18 cellular contexts compared by ENCODE assay signal in genomic region chr11:94193288-94193687, GRCh38.
A peak's percentile ranks its signal among the peaks of the same experiment; 100 is the strongest.
DNase-seq lines count a peak whose midpoint lies in the region; FAIRE-seq and TF ChIP-seq lines count a peak whose summit lies in the region.
"Had no signal": no experiment of that assay in that cellular context is flagged by ENCODE, and none has a peak within 500 bp of the region (broad histone marks: within the 10 kb centered on the region; RNA-seq: fewer than 3 reads in every experiment).

No MANE protein-coding gene starts in this region.

- H3K4me1 ChIP-seq in breast epithelium, result no peaks in the 10 kb centered on the region
- peaks cover 10% of the 10 kb centered on the region for H3K4me1 ChIP-seq in astrocyte (ENCODE audit: insufficient read depth, low read length)
- H3K4me1 ChIP-seq in ascending aorta, result no peaks in the 10 kb centered on the region
- H3K4me1 ChIP-seq in neural progenitor cell, result no peaks in the 10 kb centered on the region

- no peaks in the 10 kb centered on the region for H3F3A ChIP-seq in neural progenitor cell (ENCODE audit: low read depth)

- H3K4me2 ChIP-seq in astrocyte (ENCODE audit: low read length) (peak overlapping the region; percentile 12), neural progenitor cell (no peak overlapping the region)

- POLR2A ChIA-PET in MCF 10A (lab: Yijun Ruan, JAX), result no interaction called here

- H2AFZ ChIP-seq in astrocyte (ENCODE audit: low read depth, low read length) (no peak overlapping the region), neural progenitor cell (replicated peaks) (no peak overlapping the region)

- H3K9me3 ChIP-seq in breast epithelium, result no peaks in the 10 kb centered on the region
- no peaks in the 10 kb centered on the region for H3K9me3 ChIP-seq in astrocyte (ENCODE audit: insufficient read depth, low read depth, low read length)
- H3K9me3 ChIP-seq in ascending aorta, result no peaks in the 10 kb centered on the region
- no peaks in the 10 kb centered on the region for H3K9me3 ChIP-seq in neural progenitor cell (ENCODE audit: low read depth)
- H3K9me3 ChIP-seq: neutrophil had no signal

- intact Hi-C loops in MCF 10A (cut with micrococcal nuclease) (no loop called here), breast epithelium (cut with DNase I; ENCODE audit: low total_unique reads) (no loop called here), ascending aorta (cut with DNase I) (no loop called here)

- no peak for TF ChIP-seq CTCF in MCF 10A (IDR thresholded peaks at IDR 0.05; ENCODE audit: unreplicated experiment)
- TF ChIP-seq CTCF in breast epithelium (IDR thresholded peaks at IDR 0.05), result no peak
- no peak for TF ChIP-seq CTCF in astrocyte (IDR thresholded peaks at IDR 0.05; ENCODE audit: insufficient read depth, low read depth, low read length)
- no peak for TF ChIP-seq CTCF in fibroblast of villous mesenchyme (IDR thresholded peaks at IDR 0.05; ENCODE audit: insufficient read depth, low read depth, low read length)
- no peak for TF ChIP-seq CTCF in ascending aorta (IDR thresholded peaks at IDR 0.05)
- TF ChIP-seq CTCF in neural progenitor cell (IDR thresholded peaks at IDR 0.05), result no peak

- DNase-seq in MCF 10A (ENCODE audit: unreplicated experiment), result peak; percentile 96
- DNase-seq in breast epithelium (ENCODE audit: low spot score in 2 of 2), result no peak
- DNase-seq in astrocyte (ENCODE audit: low read depth), result peak; percentile 90
- peak; percentile 30 for DNase-seq in fibroblast of villous mesenchyme (ENCODE audit: low read depth)
- no peak for DNase-seq in ascending aorta (ENCODE audit: low spot score in 2 of 2)
- DNase-seq in T-helper 2 cell treated with Interferon-gamma antibody and Interleukin-4, amounts not matched to agents 5 μg/mL and 100 μg/mL, for 36 hours (ENCODE audit: low spot score), result no peak
- no peak for DNase-seq in neural progenitor cell (ENCODE audit: low spot score)
- no peak for DNase-seq in GM19240 (ENCODE audit: insufficient read length, low spot score)
- DNase-seq: activated CD4-positive, alpha-beta T cell treated with anti-CD3 and anti-CD28 coated beads for 36 hours; activated T-cell treated with anti-CD3 and anti-CD28 coated beads, Interleukin-2, amount 50 U/mL, for 24 hours; amygdala; effector memory CD8-positive, alpha-beta T cell; hippocampal formation; NCI-H510A; OCI-M1 had no signal

- CTCF ChIA-PET in MCF 10A (lab: Yijun Ruan, JAX), result interaction anchor here (1.3 to 3.9 kb wide), 3 partner anchors 10 to 224 kb away, joined by 5 to 40 read pairs (median 5); no protein-coding TSS in a partner anchor

- no peak for TF ChIP-seq POLR2A in breast epithelium (IDR thresholded peaks at IDR 0.05)

- H3K27me3 Mint-ChIP-seq in MCF 10A (ENCODE audit: insufficient read depth, unreplicated experiment), result no peaks in the 10 kb centered on the region
- no peaks in the 10 kb centered on the region for H3K27me3 Mint-ChIP-seq in astrocyte (ENCODE audit: low read depth, unreplicated experiment)
- no peaks in the 10 kb centered on the region for H3K27me3 Mint-ChIP-seq in T-helper 2 cell treated with Interferon-gamma antibody and Interleukin-4, amounts not matched to agents 5 μg/mL and 100 μg/mL, for 36 hours (ENCODE audit: low read depth)
- H3K27me3 Mint-ChIP-seq in neural progenitor cell (ENCODE audit: insufficient read depth, low read depth), result no peaks in the 10 kb centered on the region
- H3K27me3 Mint-ChIP-seq: activated CD4-positive, alpha-beta T cell treated with anti-CD3 and anti-CD28 coated beads for 36 hours; activated T-cell treated with anti-CD3 and anti-CD28 coated beads, Interleukin-2, amount 50 U/mL, for 24 hours; effector memory CD8-positive, alpha-beta T cell had no signal

- H3K36me3 Mint-ChIP-seq in MCF 10A (ENCODE audit: insufficient read depth, unreplicated experiment), result peaks cover 5% of the 10 kb centered on the region
- H3K36me3 Mint-ChIP-seq in astrocyte (ENCODE audit: low read depth, unreplicated experiment), result peaks cover 6% of the 10 kb centered on the region
- no peaks in the 10 kb centered on the region for H3K36me3 Mint-ChIP-seq in T-helper 2 cell treated with Interferon-gamma antibody and Interleukin-4, amounts not matched to agents 5 μg/mL and 100 μg/mL, for 36 hours (ENCODE audit: low read depth)
- no peaks in the 10 kb centered on the region for H3K36me3 Mint-ChIP-seq in neural progenitor cell

- H4K20me1 ChIP-seq in astrocyte (ENCODE audit: insufficient read depth, low read length) (no peaks in the 10 kb centered on the region), neural progenitor cell (ENCODE audit: low read depth) (no peaks in the 10 kb centered on the region)

- BruUV-seq in MCF 10A (replicated peaks; lab: Mats Ljungman, UMichigan), result no TSS peak

- peaks cover 26% of the 10 kb centered on the region for H3K4me1 Mint-ChIP-seq in MCF 10A (ENCODE audit: insufficient read depth, unreplicated experiment)
- no peaks in the 10 kb centered on the region for H3K4me1 Mint-ChIP-seq in astrocyte (ENCODE audit: low read depth, unreplicated experiment)
- no peaks in the 10 kb centered on the region for H3K4me1 Mint-ChIP-seq in T-helper 2 cell treated with Interferon-gamma antibody and Interleukin-4, amounts not matched to agents 5 μg/mL and 100 μg/mL, for 36 hours (ENCODE audit: low read depth)
- no peaks in the 10 kb centered on the region for H3K4me1 Mint-ChIP-seq in neural progenitor cell
- H3K4me1 Mint-ChIP-seq: activated CD4-positive, alpha-beta T cell treated with anti-CD3 and anti-CD28 coated beads for 36 hours had no signal

- H3K9ac ChIP-seq in astrocyte (ENCODE audit: low read length) (no peak overlapping the region), neural progenitor cell (no peak overlapping the region)

- H3K27ac Mint-ChIP-seq in MCF 10A (ENCODE audit: low read depth, unreplicated experiment) (peak overlapping the region; percentile 18), astrocyte (ENCODE audit: unreplicated experiment) (no peak overlapping the region), neural progenitor cell (no peak overlapping the region)
- no peak overlapping the region for H3K27ac Mint-ChIP-seq in T-helper 2 cell treated with Interferon-gamma antibody and Interleukin-4, amounts not matched to agents 5 μg/mL and 100 μg/mL, for 36 hours
- H3K27ac Mint-ChIP-seq: activated CD4-positive, alpha-beta T cell treated with anti-CD3 and anti-CD28 coated beads for 36 hours; activated T-cell treated with anti-CD3 and anti-CD28 coated beads, Interleukin-2, amount 50 U/mL, for 24 hours; effector memory CD8-positive, alpha-beta T cell had no signal

- H3K9me3 Mint-ChIP-seq in MCF 10A (ENCODE audit: unreplicated experiment) (no peaks in the 10 kb centered on the region), astrocyte (ENCODE audit: unreplicated experiment) (peaks cover 5% of the 10 kb centered on the region), neural progenitor cell (no peaks in the 10 kb centered on the region)
- H3K9me3 Mint-ChIP-seq in T-helper 2 cell treated with Interferon-gamma antibody and Interleukin-4, amounts not matched to agents 5 μg/mL and 100 μg/mL, for 36 hours, result no peaks in the 10 kb centered on the region
- H3K9me3 Mint-ChIP-seq: effector memory CD8-positive, alpha-beta T cell had no signal

- H3K4me3 ChIP-seq in breast epithelium, result no peak overlapping the region
- no peak overlapping the region for H3K4me3 ChIP-seq in astrocyte (ENCODE audit: insufficient read depth, low read depth, low read length)
- no peak overlapping the region for H3K4me3 ChIP-seq in fibroblast of villous mesenchyme (ENCODE audit: low read depth, low read length)
- no peak overlapping the region for H3K4me3 ChIP-seq in ascending aorta
- H3K4me3 ChIP-seq in neural progenitor cell, result no peak overlapping the region
- H3K4me3 ChIP-seq: lung had no signal

- FAIRE-seq in astrocyte (lab: Jason Lieb, UNC), result peak; percentile 60
- FAIRE-seq: A204.1 had no signal

- no peaks in the 10 kb centered on the region for H3K27me3 ChIP-seq in breast epithelium
- no peaks in the 10 kb centered on the region for H3K27me3 ChIP-seq in astrocyte (ENCODE audit: insufficient read depth, low read length)
- H3K27me3 ChIP-seq in ascending aorta, result no peaks in the 10 kb centered on the region
- H3K27me3 ChIP-seq in neural progenitor cell, result no peaks in the 10 kb centered on the region
- H3K27me3 ChIP-seq: neutrophil had no signal

- H3K27ac ChIP-seq in breast epithelium, result no peak overlapping the region
- H3K27ac ChIP-seq in astrocyte (ENCODE audit: low read depth, low read length), result no peak overlapping the region
- no peak overlapping the region for H3K27ac ChIP-seq in ascending aorta
- H3K27ac ChIP-seq in neural progenitor cell, result no peak overlapping the region
- H3K27ac ChIP-seq: neutrophil had no signal

- H3K36me3 ChIP-seq in breast epithelium, result no peaks in the 10 kb centered on the region
- H3K36me3 ChIP-seq in astrocyte (ENCODE audit: insufficient read depth, low read length), result no peaks in the 10 kb centered on the region
- no peaks in the 10 kb centered on the region for H3K36me3 ChIP-seq in ascending aorta
- no peaks in the 10 kb centered on the region for H3K36me3 ChIP-seq in neural progenitor cell
- H3K36me3 ChIP-seq: neutrophil had no signal

- H3K79me2 ChIP-seq in astrocyte (ENCODE audit: insufficient read depth, low read length), result no peaks in the 10 kb centered on the region
- H3K79me2 ChIP-seq in neural progenitor cell (ENCODE audit: low read depth), result no peaks in the 10 kb centered on the region

- no peak overlapping the region for H3K4me3 Mint-ChIP-seq in MCF 10A (ENCODE audit: unreplicated experiment)
- H3K4me3 Mint-ChIP-seq in astrocyte (ENCODE audit: unreplicated experiment), result no peak overlapping the region
- H3K4me3 Mint-ChIP-seq in T-helper 2 cell treated with Interferon-gamma antibody and Interleukin-4, amounts not matched to agents 5 μg/mL and 100 μg/mL, for 36 hours, result no peak overlapping the region
- H3K4me3 Mint-ChIP-seq in neural progenitor cell, result no peak overlapping the region
- H3K4me3 Mint-ChIP-seq: activated CD4-positive, alpha-beta T cell treated with anti-CD3 and anti-CD28 coated beads for 36 hours; activated T-cell treated with anti-CD3 and anti-CD28 coated beads, Interleukin-2, amount 50 U/mL, for 24 hours; effector memory CD8-positive, alpha-beta T cell had no signal

Comparison
In these comparisons a context has a peak if more than half of its experiments do, and no peak if none do; other contexts are left out.
1. DNase-seq: peak in MCF 10A (single experiment), astrocyte (single experiment) and fibroblast of villous mesenchyme (single experiment); none in breast epithelium (0 of 2), ascending aorta (0 of 2), T-helper 2 cell treated with Interferon-gamma antibody and Interleukin-4, amounts not matched to agents 5 μg/mL and 100 μg/mL, for 36 hours (single experiment), neural progenitor cell (single experiment) and GM19240 (single experiment).